18 cellular contexts compared by ENCODE assay signal in genomic region chr11:1300569-1301187, GRCh38. TPM values are rescaled to one million over a fixed set of nuclear protein-coding genes. Genes with fewer than 3 reads are reported as not detected.
DNase-seq lines count a peak whose midpoint lies in the region; ATAC-seq, FAIRE-seq and TF ChIP-seq lines count a peak whose summit lies in the region.
"Had no signal": no experiment of that assay in that cellular context is flagged by ENCODE, and none has a peak within 500 bp of the region (broad histone marks: within the 10 kb centered on the region; RNA-seq: fewer than 3 reads in every experiment).

No MANE protein-coding gene starts in this region.

- no peak overlapping the region for H3K4me3 Mint-ChIP-seq in Caco-2 (ENCODE audit: unreplicated experiment)
- no peak overlapping the region for H3K4me3 Mint-ChIP-seq in WTC11
- H3K4me3 Mint-ChIP-seq: activated CD4-positive, alpha-beta T cell treated with anti-CD3 and anti-CD28 coated beads, Interleukin-2, amount 10 ng/mL, durations not matched to agents 7 days and 5 days; memory B cell; neural progenitor cell; stimulated activated naive CD8-positive, alpha-beta T cell treated with anti-CD3 and anti-CD28 coated beads, Interleukin-15, Interleukin-2, amounts not matched to agents 100 ng/mL and 50 ng/mL, for 24 hours had no signal

- H3K9me2 ChIP-seq in SK-N-SH, result no peaks in the 10 kb centered on the region

- H3K27me3 ChIP-seq in Caco-2 (replicated peaks; ENCODE audit: control insufficient read depth, insufficient read depth, low read length) (no peaks in the 10 kb centered on the region), layer of hippocampus (ENCODE audit: control insufficient read depth, insufficient read depth, low read length) (no peaks in the 10 kb centered on the region), sigmoid colon (no peaks in the 10 kb centered on the region), SK-N-SH (ENCODE audit: insufficient read depth) (no peaks in the 10 kb centered on the region)
- H3K27me3 ChIP-seq: BE2C, neural progenitor cell had no signal

- H3K4me1 Mint-ChIP-seq in Caco-2 (ENCODE audit: low read depth, unreplicated experiment) (peaks cover 13% of the 10 kb centered on the region), WTC11 (peaks cover 22% of the 10 kb centered on the region)

- H3K4me3 ChIP-seq in Caco-2 (ENCODE audit: low read depth, low read length), result no peak overlapping the region
- H3K4me3 ChIP-seq in sigmoid colon, result no peak overlapping the region
- no peak overlapping the region for H3K4me3 ChIP-seq in SK-N-SH (ENCODE audit: low read depth in 2 of 2, low read length in 1 of 2)
- H3K4me3 ChIP-seq: neural progenitor cell, smooth muscle cell had no signal

- peaks cover 48% of the 10 kb centered on the region for H4K20me1 ChIP-seq in SK-N-SH (ENCODE audit: insufficient read depth)

- H3K36me3 Mint-ChIP-seq in Caco-2 (ENCODE audit: insufficient read depth, unreplicated experiment) (peaks cover 22% of the 10 kb centered on the region), WTC11 (no peaks in the 10 kb centered on the region)

- no peaks in the 10 kb centered on the region for H3F3A ChIP-seq in SK-N-SH (replicated peaks; ENCODE audit: insufficient read depth)

- no peak for TF ChIP-seq POLR2A in sigmoid colon (IDR thresholded peaks at IDR 0.05)

- no peak overlapping the region for H2AFZ ChIP-seq in SK-N-SH (ENCODE audit: low read depth)
- H2AFZ ChIP-seq: neural progenitor cell had no signal

- BruUV-seq in Caco-2 (replicated peaks; lab: Mats Ljungman, UMichigan), result no TSS peak

- peak overlapping the region; percentile 42 for H3K27ac Mint-ChIP-seq in Caco-2 (ENCODE audit: unreplicated experiment)
- H3K27ac Mint-ChIP-seq in WTC11, result peak overlapping the region; percentile 78
- H3K27ac Mint-ChIP-seq: activated CD4-positive, alpha-beta T cell treated with anti-CD3 and anti-CD28 coated beads, Interleukin-2, amount 10 ng/mL, durations not matched to agents 7 days and 5 days; memory B cell; neural progenitor cell; stimulated activated naive CD8-positive, alpha-beta T cell treated with anti-CD3 and anti-CD28 coated beads, Interleukin-15, Interleukin-2, amounts not matched to agents 100 ng/mL and 50 ng/mL, for 24 hours had no signal

- no peak for DNase-seq in Caco-2
- DNase-seq in WTC11 (ENCODE audit: low spot score), result no peak
- DNase-seq in sigmoid colon, result no peak
- DNase-seq in urothelium cell line (ENCODE audit: low spot score), result no peak
- DNase-seq in SK-N-SH, result no peak
- DNase-seq in NOMO-1 treated with DMSO at 0.1 percent for 48 hours (lab: John Stamatoyannopoulos, UW; ENCODE audit: unreplicated experiment), result no peak
- DNase-seq: activated CD4-positive, alpha-beta T cell treated with anti-CD3 and anti-CD28 coated beads, Interleukin-2, amount 10 ng/mL, durations not matched to agents 7 days and 5 days; BE2C; DMS53; NCI-H1694; SHP77; T-helper 9 cell had no signal

- H3K9me3 Mint-ChIP-seq in Caco-2 (ENCODE audit: unreplicated experiment) (no peaks in the 10 kb centered on the region), WTC11 (no peaks in the 10 kb centered on the region)
- H3K9me3 Mint-ChIP-seq: activated CD4-positive, alpha-beta T cell treated with anti-CD3 and anti-CD28 coated beads, Interleukin-2, amount 10 ng/mL, durations not matched to agents 7 days and 5 days; memory B cell; neural progenitor cell; stimulated activated naive CD8-positive, alpha-beta T cell treated with anti-CD3 and anti-CD28 coated beads, Interleukin-15, Interleukin-2, amounts not matched to agents 100 ng/mL and 50 ng/mL, for 24 hours had no signal

- POLR2A ChIA-PET in Caco-2 (lab: Charles Lee) (no interaction called here), WTC11 (lab: Charles Lee) (no interaction called here), SK-N-SH (lab: Yijun Ruan, JAX) (no interaction called here)

- CTCF ChIA-PET in Caco-2 (lab: Charles Lee), result no interaction called here
- CTCF ChIA-PET in WTC11 (lab: Charles Lee), result interaction anchor here (1.5 kb wide), 1 partner anchor 152 kb away, joined by 4 read pairs; no protein-coding TSS in a partner anchor
- CTCF ChIA-PET in SK-N-SH (lab: Yijun Ruan, JAX), result interaction anchor here (0.9 to 1.3 kb wide), 4 partner anchors 101 to 274 kb away, joined by 3 to 4 read pairs (median 3); no protein-coding TSS in a partner anchor

- TF ChIP-seq EP300 in sigmoid colon (IDR thresholded peaks at IDR 0.05), result no peak
- no peak for TF ChIP-seq EP300 in SK-N-SH (IDR thresholded peaks at IDR 0.05; ENCODE audit: borderline replicate concordance in 1 of 2, low read depth in 1 of 2, low read length in 1 of 2)

- ATAC-seq in WTC11 (no peak), GM21390 (IDR thresholded peaks at IDR 0.05; ENCODE audit: unreplicated experiment) (no peak)

- no peaks in the 10 kb centered on the region for H3K9me3 ChIP-seq in Caco-2
- no peaks in the 10 kb centered on the region for H3K9me3 ChIP-seq in sigmoid colon
- no peaks in the 10 kb centered on the region for H3K9me3 ChIP-seq in SK-N-SH
- H3K9me3 ChIP-seq: BE2C had no signal

- no peaks in the 10 kb centered on the region for H3K27me3 Mint-ChIP-seq in Caco-2 (ENCODE audit: insufficient read depth, unreplicated experiment)
- no peaks in the 10 kb centered on the region for H3K27me3 Mint-ChIP-seq in WTC11 (ENCODE audit: low read depth)
- H3K27me3 Mint-ChIP-seq: activated CD4-positive, alpha-beta T cell treated with anti-CD3 and anti-CD28 coated beads, Interleukin-2, amount 10 ng/mL, durations not matched to agents 7 days and 5 days; memory B cell; stimulated activated naive CD8-positive, alpha-beta T cell treated with anti-CD3 and anti-CD28 coated beads, Interleukin-15, Interleukin-2, amounts not matched to agents 100 ng/mL and 50 ng/mL, for 24 hours had no signal

- H3K36me3 ChIP-seq in Caco-2 (ENCODE audit: control insufficient read depth, insufficient read depth, low read length) (0 out of 2 replicates have a peak, but pooled peaks cover 1% of the 10 kb centered on the region), sigmoid colon (peaks cover 0 to 28% (median 10%) of the 10 kb centered on the region in 4 donors), SK-N-SH (replicated peaks in 1 of 2; ENCODE audit: control insufficient read depth in 1 of 2, insufficient read depth in 2 of 2, low read length in 1 of 2) (peaks cover 0 to 24% of the 10 kb centered on the region in 2 experiments)
- H3K36me3 ChIP-seq: BE2C, neural progenitor cell had no signal

- H3K9ac ChIP-seq in SK-N-SH, result no peak overlapping the region
- H3K9ac ChIP-seq: neural progenitor cell had no signal

- TF ChIP-seq CTCF in Caco-2 (IDR thresholded peaks at IDR 0.05; ENCODE audit: insufficient read depth in 1 of 2, low read depth in 1 of 2, low read length in 1 of 2, severe bottlenecking in 1 of 2, unreplicated experiment in 1 of 2) (no peak), WTC11 (IDR thresholded peaks at IDR 0.05) (no peak), sigmoid colon (IDR thresholded peaks at IDR 0.05) (no peak), SK-N-SH (IDR thresholded peaks at IDR 0.05) (no peak)

- intact Hi-C loops in Caco-2 (cut with micrococcal nuclease; ENCODE audit: unreplicated experiment) (no loop called here), sigmoid colon (cut with DNase I) (loop anchor here (5.0 to 10.0 kb wide), 3 partner anchors 37 to 204 kb away; no protein-coding TSS in a partner anchor)

- peaks cover 88% of the 10 kb centered on the region for H3K79me2 ChIP-seq in SK-N-SH (ENCODE audit: insufficient read depth)

- no peak overlapping the region for H3K4me2 ChIP-seq in SK-N-SH
- H3K4me2 ChIP-seq: neural progenitor cell, smooth muscle cell had no signal

- peaks cover 40% of the 10 kb centered on the region for H3K4me1 ChIP-seq in Caco-2
- peaks cover 0 to 70% (median 57%) of the 10 kb centered on the region in 4 donors for H3K4me1 ChIP-seq in sigmoid colon
- H3K4me1 ChIP-seq in SK-N-SH (ENCODE audit: control insufficient read depth in 1 of 2, insufficient read depth in 2 of 2, low read depth in 1 of 2, low read length in 1 of 2), result no peaks in the 10 kb centered on the region; a peak in 1 of 4 replicates
- H3K4me1 ChIP-seq: BE2C had no signal

- TF ChIP-seq RAD21 in SK-N-SH (IDR thresholded peaks at IDR 0.05; ENCODE audit: low read length), result no peak

- WGBS in sigmoid colon, 2 donors, result 91 to 93% methylated on average over 28 of the region's 28 CpGs
- 97% methylated on average over 21 of the region's 28 CpGs for WGBS in SK-N-SH (ENCODE audit: low lambda C conversion rate)

- no peak for FAIRE-seq in urothelium cell line (lab: Jason Lieb, UNC)

- peak overlapping the region; percentile 62 for H3K27ac ChIP-seq in layer of hippocampus (ENCODE audit: low read depth, low read length)
- peak overlapping the region in 3 of 4 donors; percentile 59 to 78 (median 64) for H3K27ac ChIP-seq in sigmoid colon
- no peak overlapping the region for H3K27ac ChIP-seq in SK-N-SH (ENCODE audit: low read depth in 2 of 2, low read length in 1 of 2)
- H3K27ac ChIP-seq: neural progenitor cell had no signal

TF ChIP-seq in WTC11, 78 proteins besides CTCF, POLR2A, EP300 and RAD21 (continues in another document):
- no peak for TF ChIP-seq CREM (CRISPR knock-in tag; IDR thresholded peaks at IDR 0.05)

TF ChIP-seq in SK-N-SH, 30 proteins besides CTCF, POLR2A, EP300 and RAD21 (continues in another document):
- TF ChIP-seq CHD2 (IDR thresholded peaks at IDR 0.05; ENCODE audit: low read length, partially characterized antibody), result no peak
- TF ChIP-seq MEF2A (IDR thresholded peaks at IDR 0.05; ENCODE audit: borderline replicate concordance, low read depth), result no peak

RNA-seq across cellular contexts. Expression of gene TOLLIP, which starts 8.8 kb away (rescaled TPM):
- total RNA-seq in Caco-2 (2022) (64.6 and 78.3 TPM in 2 replicates), WTC11 (2021) (25.8 to 32.3 TPM (median 31.6 TPM) in 3 replicates), sigmoid colon (10 to 100 TPM; 25.0 to 39.1 (median 36.0) TPM)
- polyA plus RNA-seq in sigmoid colon (10 to 100 TPM; 27.0 to 41.2 (median 36.9) TPM), SK-N-SH (2012; rRNA removed) (42.6 and 55.4 TPM in 2 replicates)
- polyA plus RNA-seq in SK-N-SH (2012; cell fraction: cytosol; rRNA removed), result 21.1 and 39.4 TPM in 2 replicates
- 37.6 and 42.4 TPM in 2 replicates for polyA plus RNA-seq in SK-N-SH (2012; cell fraction: nucleus; rRNA removed)

Comparison
In these comparisons a context has a peak if more than half of its experiments do, and no peak if none do; other contexts are left out.
1. H3K27ac ChIP-seq: peak in layer of hippocampus (single experiment) and sigmoid colon (3 of 4); none in SK-N-SH (0 of 2).